Comparison of ENCODE assay signal across 9 cellular contexts in the genomic region with DNA sequence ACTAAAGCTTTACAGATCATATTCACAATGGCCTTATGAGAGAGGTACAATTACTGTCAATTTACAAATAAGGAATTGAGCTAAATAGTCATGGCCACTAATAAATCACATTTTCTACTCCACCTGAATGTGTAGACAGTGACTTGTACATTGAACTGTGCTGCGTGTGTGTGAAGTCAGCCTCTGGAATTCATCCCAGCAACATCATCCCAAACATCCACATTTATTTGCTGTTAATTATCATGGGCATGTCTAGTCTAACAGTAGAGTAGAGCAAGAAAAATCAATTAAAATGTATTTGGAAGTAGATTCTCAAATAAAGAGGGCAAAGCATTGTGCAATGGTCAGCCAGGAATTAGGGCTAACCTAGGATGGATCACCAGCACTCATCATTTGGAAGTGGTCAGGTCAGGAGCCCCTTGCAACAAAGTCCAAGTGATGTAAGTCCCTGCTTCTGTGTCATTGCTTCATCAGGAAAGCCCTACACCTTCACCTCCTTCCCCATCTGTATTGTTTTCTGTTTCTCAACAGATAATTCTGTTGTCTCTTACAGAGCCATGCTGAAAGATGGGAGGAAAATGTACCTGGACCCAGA. TPM values are rescaled to one million over a fixed set of nuclear protein-coding genes. Genes with fewer than 3 reads are reported as not detected.
"Had no signal": no experiment of that assay in that cellular context is flagged by ENCODE, and none has a peak within 500 bp of the region (broad histone marks: within the 10 kb centered on the region; RNA-seq: fewer than 3 reads in every experiment).

No MANE protein-coding gene starts in this region.

- H3K9me3 ChIP-seq: HAP-1 had no signal

- H3K36me3 ChIP-seq: HAP-1 had no signal

- H3K4me3 ChIP-seq: HAP-1 had no signal

- ATAC-seq: HCT116 had no signal

- H3K4me1 ChIP-seq: HAP-1 had no signal

- FAIRE-seq: HTR-8/SVneo had no signal

- DNase-seq: GOT3, H7, HFFc6 had no signal

RNA-seq across cellular contexts. Expression of a gene that starts 4.8 kb away (rescaled TPM):
- total RNA-seq: H4, H7, HFFc6, HT-29 had no signal
- polyA plus RNA-seq: IgD-negative memory B cell had no signal

RNA-seq across cellular contexts. Expression of a gene that starts 11.8 kb away (rescaled TPM):
- total RNA-seq: H4 had no signal
- polyA plus RNA-seq: IgD-negative memory B cell had no signal

RNA-seq across cellular contexts. Expression of a gene that starts 20.9 kb away (rescaled TPM):
- total RNA-seq: H4, H7 had no signal
- polyA plus RNA-seq: IgD-negative memory B cell had no signal
